ENCODE assay signal across 30 cellular contexts in genomic region chr7:128275651-128276050, GRCh38. TPM values are rescaled to one million over a fixed set of nuclear protein-coding genes. Genes with fewer than 3 reads are reported as not detected.
"Had no signal": no experiment of that assay in that cellular context is flagged by ENCODE, and none has a peak within 500 bp of the region (broad histone marks: within the 10 kb centered on the region; RNA-seq: fewer than 3 reads in every experiment).

No MANE protein-coding gene starts in this region.

- H3K27ac Mint-ChIP-seq: effector memory CD8-positive, alpha-beta T cell; naive thymus-derived CD4-positive, alpha-beta T cell; nephron progenitor cell; progenitor cell of endocrine pancreas; stimulated activated naive CD8-positive, alpha-beta T cell treated with anti-CD3 and anti-CD28 coated beads, Interleukin-15, amount 100 ng/mL, for 72 hours had no signal

- H3K4me3 Mint-ChIP-seq: effector memory CD8-positive, alpha-beta T cell; nephron progenitor cell; stimulated activated naive CD8-positive, alpha-beta T cell treated with anti-CD3 and anti-CD28 coated beads, Interleukin-15, amount 100 ng/mL, for 72 hours had no signal

- H3K4me3 ChIP-seq: coronary artery, esophagus squamous epithelium, heart right ventricle, left lung, pancreas, sigmoid colon, suprapubic skin, transverse colon, vagina had no signal

- H3K27me3 ChIP-seq: vagina had no signal

- FAIRE-seq: endometrium, islet of Langerhans, pancreas had no signal

- H3K27ac ChIP-seq: coronary artery, esophagus squamous epithelium, heart right ventricle, left lung, pancreas, sigmoid colon, suprapubic skin, transverse colon, vagina had no signal

- ATAC-seq: effector memory CD8-positive, alpha-beta T cell; left cardiac atrium; left lung; naive thymus-derived CD4-positive, alpha-beta T cell; pancreas; stimulated activated naive CD8-positive, alpha-beta T cell treated with anti-CD3 and anti-CD28 coated beads, Interleukin-15, amount 100 ng/mL, for 72 hours had no signal

- DNase-seq: effector memory CD8-positive, alpha-beta T cell; erythroblast; esophagus squamous epithelium; foreskin melanocyte; glutamatergic neuron; heart right ventricle; hippocampal formation; left cardiac atrium; mesenchymal stem cell; midbrain; naive thymus-derived CD4-positive, alpha-beta T cell; nephron progenitor cell; occipital lobe; sigmoid colon; stimulated activated CD4-positive, alpha-beta T cell treated with anti-CD3 and anti-CD28 coated beads, Interleukin-2, amount 100 ng/mL, for 48 hours; stimulated activated naive CD4-positive, alpha-beta T cell; stimulated activated naive CD8-positive, alpha-beta T cell treated with anti-CD3 and anti-CD28 coated beads, Interleukin-15, amount 100 ng/mL, for 72 hours; transverse colon had no signal

- H3K9me3 ChIP-seq: pancreas, suprapubic skin had no signal

- H3K4me1 ChIP-seq: pancreas had no signal

- H3K36me3 ChIP-seq: esophagus squamous epithelium, heart right ventricle, left lung, pancreas, sigmoid colon, suprapubic skin, transverse colon, vagina had no signal

RNA-seq across cellular contexts. Expression of gene LEP, which starts 34.6 kb away (rescaled TPM):
- total RNA-seq: dermis microvascular lymphatic vessel endothelial cell, esophagus squamous epithelium, kidney epithelial cell, lung microvascular endothelial cell, mucosa of gallbladder, occipital lobe, progenitor cell of endocrine pancreas had no signal
- polyA plus RNA-seq: naive thymus-derived CD4-positive, alpha-beta T cell had no signal
